Comparison of ENCODE assay signal across 18 cellular contexts in the genomic region with DNA sequence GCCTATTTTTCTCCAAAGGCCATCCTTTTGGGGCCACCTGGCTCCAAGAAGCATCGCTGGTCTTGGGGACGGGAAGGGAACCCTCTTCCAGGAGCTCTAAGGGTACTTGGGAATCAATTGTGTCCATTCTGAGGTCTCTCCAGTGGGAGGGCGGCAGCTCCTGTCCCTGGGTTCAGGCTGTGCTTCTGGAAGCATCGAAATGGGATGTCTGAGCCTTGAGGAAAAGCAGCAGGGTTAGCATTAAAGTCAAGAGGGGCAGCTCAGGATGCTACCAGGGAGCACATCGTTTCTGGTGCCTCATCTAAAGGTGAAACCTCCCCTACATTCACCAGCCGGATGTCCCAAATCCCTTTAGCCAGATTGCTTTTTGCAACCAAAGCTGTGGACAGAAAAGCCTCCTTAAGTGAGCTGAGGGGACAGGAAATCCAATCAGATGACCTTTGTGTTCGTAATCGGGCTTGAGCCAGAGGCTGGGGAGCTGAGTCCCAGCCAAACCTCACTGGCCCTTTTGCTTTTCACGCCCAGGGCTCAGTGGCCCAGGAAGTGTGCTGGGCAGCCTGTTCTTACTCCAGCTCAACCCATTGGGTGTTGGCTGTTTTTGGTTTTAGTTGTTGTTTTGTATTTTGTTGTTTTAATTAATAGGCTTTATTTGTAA.
DNase-seq lines count a peak whose midpoint lies in the region; ATAC-seq and TF ChIP-seq lines count a peak whose summit lies in the region.
"Had no signal": no experiment of that assay in that cellular context is flagged by ENCODE, and none has a peak within 500 bp of the region (broad histone marks: within the 10 kb centered on the region; RNA-seq: fewer than 3 reads in every experiment).

No MANE protein-coding gene starts in this region.

- H3K23ac ChIP-seq in mesenchymal stem cell (ENCODE audit: low read length in 2 of 2): no peak overlapping the region

- H2AK5ac ChIP-seq in mesenchymal stem cell (ENCODE audit: low read length, severe bottlenecking): peak overlapping the region; percentile 35

- TF ChIP-seq POLR2A in Peyer's patch (IDR thresholded peaks at IDR 0.05): no peak

- H3K4me1 ChIP-seq in Peyer's patch (peaks cover 0 to 8% (median 0%) of the 10 kb centered on the region in 4 donors), mesenchymal stem cell (ENCODE audit: control insufficient read depth, insufficient read depth, low read depth, low read length) (peaks cover 22% of the 10 kb centered on the region)

- ATAC-seq in HG03175 (IDR thresholded peaks at IDR 0.05; ENCODE audit: unreplicated experiment) (no peak), GM18861 (IDR thresholded peaks at IDR 0.05; ENCODE audit: unreplicated experiment) (no peak)
- ATAC-seq: activated T-helper 17 cell treated with anti-CD3 and anti-CD28 coated beads, Interleukin-2, amount 50 U/mL, for 72 hours; T-cell had no signal

- H3K9ac ChIP-seq in mesenchymal stem cell (ENCODE audit: low read length): no peak overlapping the region
- H3K9ac ChIP-seq: BLaER1 had no signal

- no peaks in the 10 kb centered on the region for H3K79me1 ChIP-seq in mesenchymal stem cell (replicated peaks; ENCODE audit: low read length, poor library complexity, severe bottlenecking)

- H2AFZ ChIP-seq in mesenchymal stem cell (ENCODE audit: low read depth, low read length): no peak overlapping the region

- peak overlapping the region in 1 of 4 donors; percentile 9 for H3K27ac ChIP-seq in Peyer's patch
- no peak overlapping the region for H3K27ac ChIP-seq in mesenchymal stem cell (ENCODE audit: low read length, poor library complexity, severe bottlenecking)
- peak overlapping the region; percentile 50 for H3K27ac ChIP-seq in temporal lobe (ENCODE audit: low read depth, low read length)
- H3K27ac ChIP-seq: BLaER1, RWPE1 had no signal

- H3K18ac ChIP-seq in mesenchymal stem cell (ENCODE audit: low read depth in 1 of 2, low read length in 2 of 2): no peak overlapping the region

- no peak overlapping the region for H2BK12ac ChIP-seq in mesenchymal stem cell (ENCODE audit: low read length in 2 of 2)

- no peak overlapping the region for H2BK5ac ChIP-seq in mesenchymal stem cell (ENCODE audit: low read depth, low read length, poor library complexity, severe bottlenecking)

- H3K14ac ChIP-seq in mesenchymal stem cell (ENCODE audit: low read length in 2 of 2): no peak overlapping the region

- no peak overlapping the region for H4K91ac ChIP-seq in mesenchymal stem cell (ENCODE audit: low read length)

- H3K4me2 ChIP-seq in mesenchymal stem cell (ENCODE audit: low read length, poor library complexity, severe bottlenecking): no peak overlapping the region
- H3K4me2 ChIP-seq: BLaER1 had no signal

- H3K36me3 ChIP-seq in Peyer's patch (peaks cover 0 to 37% (median 0%) of the 10 kb centered on the region in 3 donors), mesenchymal stem cell (ENCODE audit: control insufficient read depth in 1 of 2, insufficient read depth in 2 of 2, low read depth in 1 of 2, low read length in 2 of 2) (peaks cover 3 to 17% of the 10 kb centered on the region in 2 experiments)

- 75% methylated on average over 9 of the region's 9 CpGs for WGBS in mesenchymal stem cell

- H4K8ac ChIP-seq in mesenchymal stem cell (ENCODE audit: low read length): no peak overlapping the region

- no peak for TF ChIP-seq CTCF in Peyer's patch (IDR thresholded peaks at IDR 0.05)

- no peaks in the 10 kb centered on the region for H3K9me3 ChIP-seq in Peyer's patch
- H3K9me3 ChIP-seq in mesenchymal stem cell (ENCODE audit: control insufficient read depth, low read length): no peaks in the 10 kb centered on the region
- H3K9me3 ChIP-seq: BLaER1 had no signal

- H2BK15ac ChIP-seq in mesenchymal stem cell (ENCODE audit: low read depth, poor library complexity, severe bottlenecking): no peak overlapping the region

- H3K4me3 ChIP-seq in Peyer's patch (no peak overlapping the region), mesenchymal stem cell (ENCODE audit: insufficient read depth in 1 of 2, low read depth in 1 of 2, low read length in 2 of 2) (no peak overlapping the region)
- H3K4me3 ChIP-seq: BLaER1 had no signal

- H3K27me3 ChIP-seq in Peyer's patch: no peaks in the 10 kb centered on the region
- no peaks in the 10 kb centered on the region for H3K27me3 ChIP-seq in mesenchymal stem cell (ENCODE audit: control insufficient read depth in 1 of 2, insufficient read depth in 1 of 2, low read length in 2 of 2)
- H3K27me3 ChIP-seq: BLaER1 had no signal

- H3K4ac ChIP-seq in mesenchymal stem cell (ENCODE audit: low read depth in 1 of 2, low read length in 2 of 2): no peak overlapping the region

- DNase-seq in Peyer's patch (peak in 2 of 3 donors; percentile 11 to 39), fibroblast of gingiva (ENCODE audit: low read depth) (peak; percentile 44), mesenchymal stem cell (no peak), COR-L47 (lab: John Stamatoyannopoulos, UW) (no peak)
- DNase-seq in stimulated activated CD4-positive, alpha-beta T cell treated with anti-CD3 and anti-CD28 coated beads, Interleukin-2, amount 100 ng/mL, for 24 hours: no peak
- DNase-seq: amniotic stem cell; cerebellar nuclear complex; NCI-H2107; NCI-H526 treated with DMSO at 0.1 percent for 48 hours; retina; stimulated activated CD4-positive, alpha-beta T cell treated with anti-CD3 and anti-CD28 coated beads, Interleukin-2, amount 100 ng/mL, for 48 hours; T-cell had no signal

- H2BK120ac ChIP-seq in mesenchymal stem cell (ENCODE audit: low read depth, low read length): no peak overlapping the region

Comparison
In these comparisons a context has a peak if more than half of its experiments do, and no peak if none do; other contexts are left out.
1. DNase-seq: peak in Peyer's patch (2 of 3) and fibroblast of gingiva (single experiment); none in mesenchymal stem cell (single experiment), stimulated activated CD4-positive, alpha-beta T cell treated with anti-CD3 and anti-CD28 coated beads, Interleukin-2, amount 100 ng/mL, for 24 hours (0 of 2) and COR-L47 (single experiment).